Comparison of ENCODE assay signal across 8 cellular contexts in genomic region chr14:23052182-23052623, GRCh38.
DNase-seq lines count a peak whose midpoint lies in the region; ATAC-seq and TF ChIP-seq lines count a peak whose summit lies in the region.
"Had no signal": no experiment of that assay in that cellular context is flagged by ENCODE, and none has a peak within 500 bp of the region (broad histone marks: within the 10 kb centered on the region; RNA-seq: fewer than 3 reads in every experiment).

No MANE protein-coding gene starts in this region.

- H3K9ac ChIP-seq in OCI-LY1 (ENCODE audit: low read length), result no peak overlapping the region

- H3F3A ChIP-seq in OCI-LY1 (ENCODE audit: insufficient read depth, low read length), result no peaks in the 10 kb centered on the region

- TF ChIP-seq CTCF in OCI-LY1 (IDR thresholded peaks at IDR 0.05; ENCODE audit: low read length) (peak; percentile 46), foreskin fibroblast (IDR thresholded peaks at IDR 0.05; ENCODE audit: low read depth, low read length) (peak; percentile 14)

- no peak overlapping the region for H3K4me3 ChIP-seq in OCI-LY1 (ENCODE audit: low read depth, low read length, poor library complexity, severe bottlenecking)
- no peak overlapping the region for H3K4me3 ChIP-seq in foreskin fibroblast (ENCODE audit: low read depth in 1 of 2, low read length in 2 of 2)

- no peaks in the 10 kb centered on the region for H3K27me3 ChIP-seq in OCI-LY1 (ENCODE audit: insufficient read depth, low read length)

- no peaks in the 10 kb centered on the region for H4K20me1 ChIP-seq in OCI-LY1 (ENCODE audit: insufficient read depth, low read length)

- no peaks in the 10 kb centered on the region for H3K79me2 ChIP-seq in OCI-LY1 (ENCODE audit: insufficient read depth, low read length)

- DNase-seq in 8988T, result peak; percentile 91
- peak in 1 of 2 donors; percentile 50 for DNase-seq in foreskin fibroblast
- DNase-seq in stimulated activated CD4-positive, alpha-beta T cell treated with anti-CD3 and anti-CD28 coated beads, Interleukin-15, amount 100 ng/mL, for 24 hours, result no peak
- DNase-seq in DMS 273 treated with DMSO at 0.1 percent for 48 hours (lab: John Stamatoyannopoulos, UW), result no peak
- DNase-seq: mesenchymal stem cell, trophoblast cell had no signal

- no peak overlapping the region for H3K4me2 ChIP-seq in OCI-LY1 (ENCODE audit: low read length)

- H3K9me3 ChIP-seq in OCI-LY1 (ENCODE audit: low read length), result no peaks in the 10 kb centered on the region

- H3K9me2 ChIP-seq in OCI-LY1 (ENCODE audit: low read depth, low read length), result no peaks in the 10 kb centered on the region

- no peak overlapping the region for H3K27ac ChIP-seq in OCI-LY1 (ENCODE audit: low read depth, low read length, poor library complexity, severe bottlenecking)

- H3K4me1 ChIP-seq in OCI-LY1 (ENCODE audit: insufficient read depth, low read length, severe bottlenecking), result peaks cover 11% of the 10 kb centered on the region

- no peaks in the 10 kb centered on the region for H3K36me3 ChIP-seq in OCI-LY1 (ENCODE audit: insufficient read depth, low read length)

- ATAC-seq in GM21360 (IDR thresholded peaks at IDR 0.05; ENCODE audit: unreplicated experiment), result no peak

- no peak overlapping the region for H2AFZ ChIP-seq in OCI-LY1 (ENCODE audit: low read length)
